21 cellular contexts compared by ENCODE assay signal in the genomic region with DNA sequence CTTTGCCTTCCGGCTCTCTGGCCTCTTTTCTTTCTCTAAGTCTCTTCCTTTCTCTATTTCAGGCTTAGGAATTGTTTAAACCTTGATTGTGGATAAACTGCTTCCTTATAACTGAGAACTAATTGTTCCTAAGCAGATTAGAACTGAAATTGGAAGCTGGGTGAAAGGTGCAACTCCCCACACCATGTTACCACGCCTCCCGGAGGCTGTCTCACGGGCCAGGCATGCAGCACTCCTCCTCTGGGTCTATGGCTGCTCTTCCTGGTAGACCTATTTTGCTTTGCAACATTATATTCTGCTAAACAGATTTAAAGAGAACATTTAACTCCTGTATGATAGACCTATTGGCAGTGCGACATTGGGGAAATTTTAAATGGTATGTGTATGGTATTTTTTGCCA.
"Had no signal": no experiment of that assay in that cellular context is flagged by ENCODE, and none has a peak within 500 bp of the region (broad histone marks: within the 10 kb centered on the region; RNA-seq: fewer than 3 reads in every experiment).

No MANE protein-coding gene starts in this region.

- H3K36me3 ChIP-seq: esophagus squamous epithelium, heart right ventricle, left ventricle myocardium inferior, lower lobe of right lung, sigmoid colon, suprapubic skin had no signal

- H3K27me3 ChIP-seq: heart right ventricle, sigmoid colon, suprapubic skin had no signal

- ATAC-seq: effector memory CD8-positive, alpha-beta T cell; heart right ventricle; left cardiac atrium; lower lobe of right lung; psoas muscle; right cardiac atrium; stimulated activated naive CD8-positive, alpha-beta T cell treated with anti-CD3 and anti-CD28 coated beads, Interleukin-15, amount 100 ng/mL, for 72 hours had no signal

- H3K4me3 ChIP-seq: esophagus squamous epithelium, heart right ventricle, left ventricle myocardium inferior, lower lobe of right lung, psoas muscle, sigmoid colon, suprapubic skin had no signal

- H3K27ac ChIP-seq: esophagus squamous epithelium, heart right ventricle, left ventricle myocardium inferior, lower lobe of right lung, psoas muscle, sigmoid colon, suprapubic skin had no signal

- H3K4me1 ChIP-seq: esophagus squamous epithelium, heart right ventricle, left ventricle myocardium inferior, lower lobe of right lung, psoas muscle, sigmoid colon, suprapubic skin had no signal

- DNase-seq: cerebellar nuclear complex; cortex of kidney; effector memory CD8-positive, alpha-beta T cell; erythroblast; esophagus squamous epithelium; foreskin melanocyte; glutamatergic neuron; heart right ventricle; hippocampal formation; left cardiac atrium; left ventricle myocardium inferior; lower lobe of right lung; naive B cell; nucleus accumbens; psoas muscle; right cardiac atrium; sigmoid colon; stimulated activated CD4-positive, alpha-beta T cell treated with anti-CD3 and anti-CD28 coated beads, Interleukin-4, amount 100 ng/mL, for 4 hours; stimulated activated naive CD4-positive, alpha-beta T cell; stimulated activated naive CD8-positive, alpha-beta T cell treated with anti-CD3 and anti-CD28 coated beads, Interleukin-15, amount 100 ng/mL, for 72 hours had no signal

- H3K9me3 ChIP-seq: esophagus squamous epithelium, heart right ventricle, left ventricle myocardium inferior, lower lobe of right lung, psoas muscle, sigmoid colon, suprapubic skin had no signal
